Comparison of ENCODE assay signal across 8 cellular contexts in genomic region chr5:34656700-34657549, GRCh38. TPM values are rescaled to one million over a fixed set of nuclear protein-coding genes. Genes with fewer than 3 reads are reported as not detected.
DNase-seq lines count a peak whose midpoint lies in the region; ATAC-seq lines count a peak whose summit lies in the region.

No MANE protein-coding gene starts in this region.

- POLR2A ChIA-PET in activated naive CD8-positive, alpha-beta T cell treated with anti-CD3 and anti-CD28 coated beads, Interleukin-2, amount 10 ng/mL, durations not matched to agents 7 days and 5 days (lab: Charles Lee): no interaction called here

- peaks cover 9% of the 10 kb centered on the region for H3K4me1 Mint-ChIP-seq in activated naive CD8-positive, alpha-beta T cell treated with anti-CD3 and anti-CD28 coated beads, Interleukin-2, amount 10 ng/mL, durations not matched to agents 7 days and 5 days

- H3K27ac Mint-ChIP-seq in activated naive CD8-positive, alpha-beta T cell treated with anti-CD3 and anti-CD28 coated beads, Interleukin-2, amount 10 ng/mL, durations not matched to agents 7 days and 5 days: peak overlapping the region; percentile 40

- H3K4me3 Mint-ChIP-seq in activated naive CD8-positive, alpha-beta T cell treated with anti-CD3 and anti-CD28 coated beads, Interleukin-2, amount 10 ng/mL, durations not matched to agents 7 days and 5 days: peak overlapping the region; percentile 52

- peaks cover 55% of the 10 kb centered on the region for H3K27me3 Mint-ChIP-seq in activated naive CD8-positive, alpha-beta T cell treated with anti-CD3 and anti-CD28 coated beads, Interleukin-2, amount 10 ng/mL, durations not matched to agents 7 days and 5 days

- ATAC-seq in activated naive CD8-positive, alpha-beta T cell treated with anti-CD3 and anti-CD28 coated beads, Interleukin-2, amount 10 ng/mL, durations not matched to agents 7 days and 5 days (ENCODE audit: low read depth): peak; percentile 41
- no peak for ATAC-seq in GM19324 (IDR thresholded peaks at IDR 0.05; ENCODE audit: low FRiP score, unreplicated experiment)

- H3K36me3 Mint-ChIP-seq in activated naive CD8-positive, alpha-beta T cell treated with anti-CD3 and anti-CD28 coated beads, Interleukin-2, amount 10 ng/mL, durations not matched to agents 7 days and 5 days: no peaks in the 10 kb centered on the region

- peak overlapping the region; percentile 87 for H3K4me3 ChIP-seq in skeletal muscle cell (ENCODE audit: low read depth, low read length)

- H3K9me3 Mint-ChIP-seq in activated naive CD8-positive, alpha-beta T cell treated with anti-CD3 and anti-CD28 coated beads, Interleukin-2, amount 10 ng/mL, durations not matched to agents 7 days and 5 days: no peaks in the 10 kb centered on the region

- DNase-seq in ELF-1 (ENCODE audit: low read depth, low spot score) (peak; percentile 29), HuH-7 (ENCODE audit: low spot score) (peak; percentile 50), hepatic stellate cell (ENCODE audit: low spot score) (peak; percentile 42), skeletal muscle cell (ENCODE audit: low read depth) (no peak), NCI-H1092 (lab: John Stamatoyannopoulos, UW) (no peak)
- DNase-seq in activated naive CD8-positive, alpha-beta T cell treated with anti-CD3 and anti-CD28 coated beads, Interleukin-2, amount 10 ng/mL, durations not matched to agents 7 days and 5 days: peak; percentile 33
- no peak for DNase-seq in stimulated activated naive CD4-positive, alpha-beta T cell treated with Interleukin-2 at 50 U/mL for 16 hours (lab: John Stamatoyannopoulos, UW)

RNA-seq across cellular contexts. Expression of gene RAI14, which starts 0.8 kb away (rescaled TPM):
- total RNA-seq in activated naive CD8-positive, alpha-beta T cell treated with anti-CD3 and anti-CD28 coated beads, Interleukin-2, amount 10 ng/mL, durations not matched to agents 7 days and 5 days: under 1 TPM in 1 of 2 experiments, not detected in 1; 0.77 TPM

Comparison
In these comparisons a context has a peak if more than half of its experiments do, and no peak if none do; other contexts are left out.
1. DNase-seq: peak in ELF-1 (single experiment), HuH-7 (single experiment), activated naive CD8-positive, alpha-beta T cell treated with anti-CD3 and anti-CD28 coated beads, Interleukin-2, amount 10 ng/mL, durations not matched to agents 7 days and 5 days (single experiment) and hepatic stellate cell (single experiment); none in skeletal muscle cell (single experiment), stimulated activated naive CD4-positive, alpha-beta T cell treated with Interleukin-2 at 50 U/mL for 16 hours (single experiment) and NCI-H1092 (single experiment).